20 cellular contexts compared by ENCODE assay signal in genomic region chr9:123108976-123109375, GRCh38.
"Had no signal": no experiment of that assay in that cellular context is flagged by ENCODE, and none has a peak within 500 bp of the region (broad histone marks: within the 10 kb centered on the region; RNA-seq: fewer than 3 reads in every experiment).

No MANE protein-coding gene starts in this region.

- H3K27me3 Mint-ChIP-seq: activated CD8-positive, alpha-beta memory T cell treated with anti-CD3 and anti-CD28 coated beads, Interleukin-2, amount 10 ng/mL, durations not matched to agents 7 days and 5 days had no signal

- H3K4me1 ChIP-seq: foreskin keratinocyte, upper lobe of right lung had no signal

- H3K27ac Mint-ChIP-seq: activated naive CD4-positive, alpha-beta T cell treated with anti-CD3 and anti-CD28 coated beads for 36 hours; mesothelial cell of epicardium had no signal

- DNase-seq: activated CD4-positive, alpha-beta T cell treated with anti-CD3 and anti-CD28 coated beads, Interleukin-2, amount 50 U/mL, for 4 hours; activated CD8-positive, alpha-beta memory T cell treated with anti-CD3 and anti-CD28 coated beads, Interleukin-2, amount 10 ng/mL, durations not matched to agents 7 days and 5 days; activated naive CD4-positive, alpha-beta T cell treated with anti-CD3 and anti-CD28 coated beads for 36 hours; aorta; brain microvascular endothelial cell; central memory CD4-positive, alpha-beta T cell; endodermal cell; foreskin keratinocyte; hippocampal formation; islet precursor cell; psoas muscle; right cardiac atrium; T-helper 2 cell; upper lobe of right lung had no signal

- H3K9me3 Mint-ChIP-seq: activated naive CD4-positive, alpha-beta T cell treated with anti-CD3 and anti-CD28 coated beads for 36 hours; endodermal cell; mesothelial cell of epicardium; neural crest cell had no signal

- H3K4me1 Mint-ChIP-seq: mesothelial cell of epicardium, neural crest cell had no signal

- ATAC-seq: activated CD8-positive, alpha-beta memory T cell treated with anti-CD3 and anti-CD28 coated beads, Interleukin-2, amount 10 ng/mL, durations not matched to agents 7 days and 5 days; foreskin keratinocyte; right cardiac atrium; upper lobe of right lung had no signal

- H3K27ac ChIP-seq: brain microvascular endothelial cell, foreskin keratinocyte, psoas muscle, skin epidermis, thoracic aorta, upper lobe of right lung, VCaP had no signal

- H3K4me3 ChIP-seq: lung, psoas muscle, skin epidermis, thoracic aorta, upper lobe of right lung had no signal

- H3K27me3 ChIP-seq: brain microvascular endothelial cell, foreskin keratinocyte, upper lobe of right lung had no signal

- H3K4me3 Mint-ChIP-seq: activated CD8-positive, alpha-beta memory T cell treated with anti-CD3 and anti-CD28 coated beads, Interleukin-2, amount 10 ng/mL, durations not matched to agents 7 days and 5 days; activated naive CD4-positive, alpha-beta T cell treated with anti-CD3 and anti-CD28 coated beads for 36 hours; endodermal cell; mesothelial cell of epicardium; neural crest cell had no signal

- H3K9me3 ChIP-seq: psoas muscle, thoracic aorta, upper lobe of right lung had no signal
